37 cellular contexts compared by ENCODE assay signal in the genomic region with DNA sequence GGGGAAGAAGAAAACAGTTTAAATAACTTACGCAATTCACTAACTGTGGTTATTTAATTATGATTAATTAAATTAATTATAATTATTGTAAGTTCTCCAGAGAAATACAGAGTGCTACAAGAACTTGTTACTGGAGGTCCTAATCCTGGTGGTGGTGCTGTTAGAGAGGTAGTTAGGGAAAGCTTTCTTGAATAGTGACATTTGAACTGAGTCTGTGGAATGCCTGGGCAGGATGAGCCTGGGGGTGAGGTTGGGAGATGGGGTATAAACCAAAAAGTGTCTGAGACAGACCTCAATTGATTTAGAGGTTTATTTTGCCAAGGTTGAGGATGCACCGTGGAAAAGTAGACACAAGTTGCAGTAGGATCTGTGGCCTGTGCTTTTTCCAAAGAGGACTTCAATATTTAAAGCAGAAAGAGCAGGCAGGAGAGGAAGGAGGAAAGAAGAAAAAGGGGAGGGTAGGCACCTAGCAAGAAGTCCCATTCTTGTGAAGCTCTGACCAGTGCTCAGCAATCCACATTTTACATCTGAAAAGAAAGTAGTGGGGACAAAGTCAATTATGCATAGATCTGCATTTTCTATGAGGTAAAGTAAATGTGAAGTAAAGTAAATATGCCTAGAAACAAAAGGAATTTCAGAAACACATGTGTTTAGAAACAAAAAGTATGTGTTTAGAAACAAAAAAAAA. TPM values are rescaled to one million over a fixed set of nuclear protein-coding genes. Genes with fewer than 3 reads are reported as not detected.
"Had no signal": no experiment of that assay in that cellular context is flagged by ENCODE, and none has a peak within 500 bp of the region (broad histone marks: within the 10 kb centered on the region; RNA-seq: fewer than 3 reads in every experiment).

No MANE protein-coding gene starts in this region.

- H3K36me3 ChIP-seq: gastroesophageal sphincter, pancreas, sigmoid colon, uterus had no signal

- H3K27me3 ChIP-seq: gastroesophageal sphincter, pancreas, sigmoid colon, uterus had no signal

- H3K36me3 Mint-ChIP-seq: activated naive CD4-positive, alpha-beta T cell treated with anti-CD3 and anti-CD28 coated beads, Interleukin-2, amount 50 U/mL, for 24 hours; mesothelial cell of epicardium; stimulated activated effector memory CD8-positive, alpha-beta T cell treated with anti-CD3 and anti-CD28 coated beads, Interleukin-12 subunit alpha, Interleukin-12 subunit beta, amount 100 ng/mL, for 72 hours; type B pancreatic cell had no signal

- H3K9me3 Mint-ChIP-seq: effector memory CD8-positive, alpha-beta T cell; stimulated activated effector memory CD8-positive, alpha-beta T cell treated with anti-CD3 and anti-CD28 coated beads, Interleukin-12 subunit alpha, Interleukin-12 subunit beta, amount 100 ng/mL, for 72 hours; stimulated activated naive CD8-positive, alpha-beta T cell treated with anti-CD3 and anti-CD28 coated beads, Interleukin-15, amount 100 ng/mL, for 72 hours; type B pancreatic cell had no signal

- ATAC-seq: activated CD8-positive, alpha-beta T cell treated with anti-CD3 and anti-CD28 coated beads for 36 hours; activated naive CD8-positive, alpha-beta T cell treated with anti-CD3 and anti-CD28 coated beads, Interleukin-2, amount 50 U/mL, for 24 hours; effector memory CD8-positive, alpha-beta T cell; gastroesophageal sphincter; left cardiac atrium; left ventricle myocardium superior; pancreas; psoas muscle; stimulated activated effector memory CD8-positive, alpha-beta T cell treated with anti-CD3 and anti-CD28 coated beads, Interleukin-12 subunit alpha, Interleukin-12 subunit beta, amount 100 ng/mL, for 72 hours; stimulated activated naive CD8-positive, alpha-beta T cell treated with anti-CD3 and anti-CD28 coated beads, Interleukin-15, amount 100 ng/mL, for 72 hours had no signal

- DNase-seq: activated B cell treated with CpG ODN at 0.5 μM for 24 hours; activated CD4-positive, alpha-beta T cell treated with anti-CD3 and anti-CD28 coated beads, Interleukin-2, amount 50 U/mL, for 1 hour; activated CD8-positive, alpha-beta T cell treated with anti-CD3 and anti-CD28 coated beads for 36 hours; activated naive CD8-positive, alpha-beta T cell treated with anti-CD3 and anti-CD28 coated beads, Interleukin-2, amount 50 U/mL, for 24 hours; activated T-cell treated with anti-CD3 and anti-CD28 coated beads, Interleukin-2, amount 50 U/mL, for 48 hours; amygdala; caudate nucleus; cortex of kidney; effector memory CD8-positive, alpha-beta T cell; head of caudate nucleus; hippocampal formation; left cardiac atrium; left ventricle myocardium superior; naive B cell; nephron progenitor cell; pancreas; psoas muscle; sigmoid colon; small intestine; stimulated activated CD4-positive, alpha-beta T cell treated with anti-CD3 and anti-CD28 coated beads, Interleukin-4, amount 100 ng/mL, for 24 hours; stimulated activated naive CD8-positive, alpha-beta T cell treated with anti-CD3 and anti-CD28 coated beads, Interleukin-15, amount 100 ng/mL, for 72 hours; substantia nigra; uterus had no signal

- H3K9me3 ChIP-seq: gastroesophageal sphincter, pancreas, sigmoid colon, uterus had no signal

- H3K27me3 Mint-ChIP-seq: type B pancreatic cell had no signal

- H3K4me1 ChIP-seq: pancreas had no signal

- H3K27ac Mint-ChIP-seq: activated B cell treated with CpG ODN at 0.5 μM for 24 hours; activated CD8-positive, alpha-beta T cell treated with anti-CD3 and anti-CD28 coated beads for 36 hours; activated naive CD4-positive, alpha-beta T cell treated with anti-CD3 and anti-CD28 coated beads, Interleukin-2, amount 50 U/mL, for 24 hours; activated naive CD8-positive, alpha-beta T cell treated with anti-CD3 and anti-CD28 coated beads, Interleukin-2, amount 50 U/mL, for 24 hours; activated T-helper 2 cell treated with anti-CD3 and anti-CD28 coated beads, Interferon-gamma antibody, Interleukin-2, Interleukin-4, amounts not matched to agents 10 μg/mL and 5 μg/mL and 100 μg/mL, durations not matched to agents 14 hours and 24 hours and 36 hours; effector memory CD8-positive, alpha-beta T cell; mesothelial cell of epicardium; nephron progenitor cell; stimulated activated effector memory CD8-positive, alpha-beta T cell treated with anti-CD3 and anti-CD28 coated beads, Interleukin-12 subunit alpha, Interleukin-12 subunit beta, amount 100 ng/mL, for 72 hours; stimulated activated naive CD8-positive, alpha-beta T cell treated with anti-CD3 and anti-CD28 coated beads, Interleukin-15, amount 100 ng/mL, for 72 hours; type B pancreatic cell had no signal

- FAIRE-seq: endothelial cell of umbilical vein, keratinocyte, pancreas had no signal

- H3K4me3 ChIP-seq: gastroesophageal sphincter, pancreas, psoas muscle, sigmoid colon, uterus had no signal

- H3K27ac ChIP-seq: gastroesophageal sphincter, pancreas, psoas muscle, sigmoid colon, uterus had no signal

- H3K4me3 Mint-ChIP-seq: activated B cell treated with CpG ODN at 0.5 μM for 24 hours; activated CD8-positive, alpha-beta T cell treated with anti-CD3 and anti-CD28 coated beads for 36 hours; activated naive CD4-positive, alpha-beta T cell treated with anti-CD3 and anti-CD28 coated beads, Interleukin-2, amount 50 U/mL, for 24 hours; activated naive CD8-positive, alpha-beta T cell treated with anti-CD3 and anti-CD28 coated beads, Interleukin-2, amount 50 U/mL, for 24 hours; effector memory CD8-positive, alpha-beta T cell; mesothelial cell of epicardium; naive B cell; nephron progenitor cell; stimulated activated effector memory CD8-positive, alpha-beta T cell treated with anti-CD3 and anti-CD28 coated beads, Interleukin-12 subunit alpha, Interleukin-12 subunit beta, amount 100 ng/mL, for 72 hours; stimulated activated naive CD8-positive, alpha-beta T cell treated with anti-CD3 and anti-CD28 coated beads, Interleukin-15, amount 100 ng/mL, for 72 hours; type B pancreatic cell had no signal

RNA-seq across cellular contexts. Expression of a gene that starts 8.4 kb away (rescaled TPM):
- total RNA-seq: activated B cell treated with CpG ODN at 0.5 μM for 24 hours; activated CD8-positive, alpha-beta T cell treated with anti-CD3 and anti-CD28 coated beads for 36 hours; activated T-helper 2 cell treated with anti-CD3 and anti-CD28 coated beads, Interferon-gamma antibody, Interleukin-2, Interleukin-4, amounts not matched to agents 10 μg/mL and 5 μg/mL and 100 μg/mL, durations not matched to agents 14 hours and 24 hours and 36 hours; chondrocyte; endothelial cell of umbilical vein; fibroblast of lung; fibroblast of villous mesenchyme; gastroesophageal sphincter; left cardiac atrium; left ventricle myocardium superior; lung microvascular endothelial cell; mesothelial cell of epicardium; pancreas; psoas muscle; sigmoid colon; uterus had no signal
- polyA plus RNA-seq: endothelial cell of umbilical vein, esophagus, fibroblast of lung, keratinocyte, pancreas, psoas muscle, sigmoid colon, small intestine, thymus had no signal
